In genomic region chr1:36320291-36320758, GRCh38 we compare ENCODE assay signal across 8 cellular contexts. TPM values are rescaled to one million over a fixed set of nuclear protein-coding genes. Genes with fewer than 3 reads are reported as not detected.
DNase-seq lines count a peak whose midpoint lies in the region; ATAC-seq and TF ChIP-seq lines count a peak whose summit lies in the region.

No MANE protein-coding gene starts in this region.

- peak overlapping the region in 1 of 2 experiments; percentile 76 for H3K14ac ChIP-seq in mesenchymal stem cell (ENCODE audit: low read length in 2 of 2)

- peak overlapping the region; percentile 6 to 85 for H2BK12ac ChIP-seq in mesenchymal stem cell (ENCODE audit: low read length in 2 of 2)

- no peak overlapping the region for H2AFZ ChIP-seq in mesenchymal stem cell (ENCODE audit: low read depth, low read length)

- peak overlapping the region in 9 of 10 donors; percentile 30 to 98 (median 86) for H3K4me3 ChIP-seq in heart right ventricle
- H3K4me3 ChIP-seq in astrocyte of the cerebellum (ENCODE audit: low read depth, low read length) = peak overlapping the region; percentile 86
- peak overlapping the region in 1 of 2 experiments; percentile 87 for H3K4me3 ChIP-seq in mesenchymal stem cell (ENCODE audit: insufficient read depth in 1 of 2, low read depth in 1 of 2, low read length in 2 of 2)
- H3K4me3 ChIP-seq in upper lobe of right lung = peak overlapping the region; percentile 78

- H2BK15ac ChIP-seq in mesenchymal stem cell (ENCODE audit: low read depth, poor library complexity, severe bottlenecking) = peak overlapping the region; percentile 39

- no peak overlapping the region for H2BK5ac ChIP-seq in mesenchymal stem cell (ENCODE audit: low read depth, low read length, poor library complexity, severe bottlenecking)

- TF ChIP-seq CTCF in heart right ventricle (IDR thresholded peaks at IDR 0.05) (no peak), astrocyte of the cerebellum (IDR thresholded peaks at IDR 0.05; ENCODE audit: low read depth, low read length, missing control alignments) (no peak), upper lobe of right lung (IDR thresholded peaks at IDR 0.05) (no peak)

- peak overlapping the region; percentile 16 to 22 for H3K4ac ChIP-seq in mesenchymal stem cell (ENCODE audit: low read depth in 1 of 2, low read length in 2 of 2)

- H3K23ac ChIP-seq in mesenchymal stem cell (ENCODE audit: low read length in 2 of 2) = peak overlapping the region in 1 of 2 experiments; percentile 89

- H4K8ac ChIP-seq in mesenchymal stem cell (ENCODE audit: low read length) = peak overlapping the region; percentile 92

- in situ Hi-C loops in astrocyte of the cerebellum (cut with HindIII; ENCODE audit: low sequenced_read_pairs) = no loop called here

- H3K4me1 ChIP-seq in heart right ventricle (peaks cover 12 to 48% (median 33%) of the 10 kb centered on the region in 9 donors), mesenchymal stem cell (ENCODE audit: control insufficient read depth, insufficient read depth, low read depth, low read length) (peaks cover 30% of the 10 kb centered on the region), upper lobe of right lung (peaks cover 31% of the 10 kb centered on the region)

- DNase-seq in heart right ventricle (no peak), Right ventricle myocardium superior (no peak), astrocyte of the cerebellum (ENCODE audit: low read depth) (no peak), mesenchymal stem cell (no peak), upper lobe of right lung (no peak), A172 (ENCODE audit: low spot score) (no peak), HCEC 1CT (no peak)

- no peak for ATAC-seq in heart right ventricle
- ATAC-seq in Right ventricle myocardium superior (ENCODE audit: poor library complexity) = no peak
- no peak for ATAC-seq in upper lobe of right lung
- no peak for ATAC-seq in GM21825 (IDR thresholded peaks at IDR 0.05; ENCODE audit: unreplicated experiment)

- peak overlapping the region; percentile 64 for H3K4me2 ChIP-seq in mesenchymal stem cell (ENCODE audit: low read length, poor library complexity, severe bottlenecking)

- no peaks in the 10 kb centered on the region for H3K27me3 ChIP-seq in heart right ventricle
- H3K27me3 ChIP-seq in mesenchymal stem cell (ENCODE audit: control insufficient read depth in 1 of 2, insufficient read depth in 1 of 2, low read length in 2 of 2) = no peaks in the 10 kb centered on the region
- H3K27me3 ChIP-seq in upper lobe of right lung = no peaks in the 10 kb centered on the region

- peaks cover 0 to 13% (median 0%) of the 10 kb centered on the region in 9 donors for H3K36me3 ChIP-seq in heart right ventricle
- H3K36me3 ChIP-seq in mesenchymal stem cell (ENCODE audit: control insufficient read depth in 1 of 2, insufficient read depth in 2 of 2, low read depth in 1 of 2, low read length in 2 of 2) = peaks cover 9 to 34% of the 10 kb centered on the region in 2 experiments
- H3K36me3 ChIP-seq in upper lobe of right lung = no peaks in the 10 kb centered on the region

- H3K27ac ChIP-seq in heart right ventricle (peak overlapping the region in 9 of 10 donors; percentile 81 to 97 (median 95)), mesenchymal stem cell (ENCODE audit: low read length, poor library complexity, severe bottlenecking) (no peak overlapping the region), upper lobe of right lung (peak overlapping the region; percentile 75)

- 56 to 65% methylated on average over 16 of the region's 16 CpGs for WGBS in heart right ventricle, 2 donors
- 79% methylated on average over 16 of the region's 16 CpGs for WGBS in mesenchymal stem cell

- peak overlapping the region; percentile 12 for H2AK5ac ChIP-seq in mesenchymal stem cell (ENCODE audit: low read length, severe bottlenecking)

- intact Hi-C loops in heart right ventricle (cut with DNase I) (loop anchor here in 2 of 10 donors (5.0 kb wide), 2 partner anchors 47 to 67 kb away; partner anchors contain the start of gene STK40 (in 1 of the 2)), Right ventricle myocardium superior (cut with DNase I) (no loop called here), upper lobe of right lung (cut with DNase I) (no loop called here)

- H3K18ac ChIP-seq in mesenchymal stem cell (ENCODE audit: low read depth in 1 of 2, low read length in 2 of 2) = peak overlapping the region; percentile 17 to 95

- H2BK120ac ChIP-seq in mesenchymal stem cell (ENCODE audit: low read depth, low read length) = no peak overlapping the region

- H3K9me3 ChIP-seq in heart right ventricle (no peaks in the 10 kb centered on the region), mesenchymal stem cell (ENCODE audit: control insufficient read depth, low read length) (no peaks in the 10 kb centered on the region), upper lobe of right lung (no peaks in the 10 kb centered on the region)

- no peak overlapping the region for H4K91ac ChIP-seq in mesenchymal stem cell (ENCODE audit: low read length)

- peaks cover 8% of the 10 kb centered on the region for H3K79me1 ChIP-seq in mesenchymal stem cell (replicated peaks; ENCODE audit: low read length, poor library complexity, severe bottlenecking)

- peak overlapping the region; percentile 93 for H3K9ac ChIP-seq in mesenchymal stem cell (ENCODE audit: low read length)

RNA-seq across cellular contexts. Expression of gene EVA1B, which starts 3.1 kb away (rescaled TPM):
- total RNA-seq in heart right ventricle = 10 to 100 TPM in 3 of 10 donors, 1 to 10 TPM in 7; 4.6 to 16.0 (median 6.8) TPM
- 10 to 100 TPM; 25.2 to 38.9 TPM for polyA plus RNA-seq in heart right ventricle
- 10.8 TPM for total RNA-seq in Right ventricle myocardium superior
- 129 TPM for polyA plus RNA-seq in mesenchymal stem cell (2013, experiment 1 of 2)
- polyA plus RNA-seq in mesenchymal stem cell (2013, experiment 2 of 2) = 133 TPM
- 27.2 TPM for total RNA-seq in upper lobe of right lung
- 9.6 and 17.8 TPM in 2 replicates for total RNA-seq in A172 (2014; rRNA removed; shearing (Covaris generic))

RNA-seq across cellular contexts. Expression of gene SH3D21, which starts 14.2 kb away (rescaled TPM):
- total RNA-seq in heart right ventricle (1 to 10 TPM; 1.1 to 3.3 (median 1.7) TPM), Right ventricle myocardium superior (1.3 TPM), upper lobe of right lung (10.2 TPM)
- polyA plus RNA-seq in heart right ventricle = 1 to 10 TPM in 1 of 2 donors, under 1 TPM in 1; 0.58 to 4.8 TPM
- polyA plus RNA-seq in mesenchymal stem cell (2013, experiment 1 of 2) = 1.9 TPM
- polyA plus RNA-seq in mesenchymal stem cell (2013, experiment 2 of 2) = 1.8 TPM
- 0.98 TPM in 1 of 2 replicates, not detected in the other for total RNA-seq in A172 (2014; rRNA removed; shearing (Covaris generic))
